In the genomic region with DNA sequence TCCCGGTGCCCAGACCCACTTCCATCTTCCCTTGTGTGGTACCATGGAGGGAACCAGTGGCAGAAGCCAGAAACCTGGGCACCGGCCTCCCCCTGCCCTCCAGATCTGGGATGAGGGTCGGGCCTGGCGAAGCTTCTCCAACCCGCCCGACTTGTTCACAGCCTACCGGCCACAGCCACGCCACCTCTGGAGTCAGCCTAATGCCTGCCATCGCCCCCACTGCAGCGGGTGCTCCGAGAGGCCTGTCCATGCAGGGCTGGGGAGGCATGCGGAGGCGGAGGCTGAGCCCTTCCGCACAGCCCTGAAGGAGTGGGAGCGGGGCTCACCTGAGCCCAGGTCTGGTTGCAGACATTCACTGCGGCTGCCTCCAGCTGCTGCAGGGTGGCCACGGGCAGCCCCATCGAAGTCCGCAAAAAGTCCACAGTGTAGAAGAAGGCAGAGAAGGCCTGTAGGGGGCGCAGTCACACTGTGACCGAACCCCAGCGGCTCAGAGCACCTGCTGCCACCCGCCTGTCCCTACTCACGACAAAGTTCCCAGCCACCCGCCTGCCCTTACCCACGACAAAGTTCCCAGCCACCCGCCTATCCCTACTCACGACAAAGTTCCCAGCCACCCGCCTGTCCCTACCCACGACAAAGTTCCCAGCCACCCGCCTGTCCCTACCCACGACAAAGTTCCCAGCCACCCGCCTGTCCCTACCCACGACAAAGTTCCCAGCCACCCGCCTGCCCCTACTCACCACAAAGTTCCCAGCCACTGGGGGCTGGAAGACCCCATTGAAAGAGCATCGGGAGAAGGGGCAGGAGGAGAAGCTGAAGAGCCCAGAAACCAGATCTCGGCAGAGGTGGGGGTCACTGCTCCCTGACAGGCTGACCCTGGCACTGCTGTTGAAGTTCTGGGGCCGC, we compare ENCODE assay signal across 9 cellular contexts. TPM values are rescaled to one million over a fixed set of nuclear protein-coding genes. Genes with fewer than 3 reads are reported as not detected.
A peak's percentile ranks its signal among the peaks of the same experiment; 100 is the strongest.
DNase-seq lines count a peak whose midpoint lies in the region; ATAC-seq, FAIRE-seq and TF ChIP-seq lines count a peak whose summit lies in the region.
"Had no signal": no experiment of that assay in that cellular context is flagged by ENCODE, and none has a peak within 500 bp of the region (broad histone marks: within the 10 kb centered on the region; RNA-seq: fewer than 3 reads in every experiment).

No MANE protein-coding gene starts in this region.

- H2BK5ac ChIP-seq in H1 (ENCODE audit: low read depth, low read length), result no peak overlapping the region

- no peak overlapping the region for H2AFZ ChIP-seq in H1 (ENCODE audit: low read length)

- H3K4me2 ChIP-seq in H1 (ENCODE audit: insufficient read depth in 1 of 2, low read depth in 2 of 2, low read length in 2 of 2), result no peak overlapping the region

- H3K18ac ChIP-seq in H1 (ENCODE audit: extremely low read depth, low read length), result no peak overlapping the region; the same call in 1 of the 2 replicates

- H3K9me3 ChIP-seq in H1 (ENCODE audit: insufficient read depth in 2 of 2, low read depth in 1 of 2, low read length in 1 of 2) (no peaks in the 10 kb centered on the region), neutrophil (no peaks in the 10 kb centered on the region)

- 47% methylated on average over 38 of the region's 38 CpGs; no CpG with 5 or more reads in 1 of the 2 experiments for WGBS in H1 (ENCODE audit: extremely low coverage in 1 of 2, insufficient coverage in 1 of 2, insufficient read length in 1 of 2, insufficient replicate concordance in 2 of 2, low coverage in 1 of 2, low lambda C conversion rate in 2 of 2, missing lambda C conversion rate in 1 of 2), 2 experiments

- H3K27ac ChIP-seq in H1 (ENCODE audit: low read depth, low read length) (no peak overlapping the region), neutrophil (no peak overlapping the region)

- no peak overlapping the region for H4K5ac ChIP-seq in H1 (ENCODE audit: insufficient read length, low read depth, low read length)

- peaks cover 5 to 21% of the 10 kb centered on the region in 2 experiments for H4K20me1 ChIP-seq in H1 (replicated peaks in 1 of 2; ENCODE audit: control insufficient read depth in 1 of 2, insufficient read depth in 2 of 2, low read length in 2 of 2)

- no peak overlapping the region for H2BK12ac ChIP-seq in H1 (ENCODE audit: low read depth, low read length)

- TF ChIP-seq EP300 in H1 (IDR thresholded peaks at IDR 0.05; ENCODE audit: borderline replicate concordance in 1 of 2, low read depth in 2 of 2, low read length in 2 of 2), result no peak

- no peak for FAIRE-seq in H1 (lab: Jason Lieb, UNC)

- H3K4ac ChIP-seq in H1 (replicated peaks; ENCODE audit: insufficient read length, low read depth, low read length), result no peak overlapping the region

- no peak overlapping the region for H3K56ac ChIP-seq in H1 (replicated peaks; ENCODE audit: insufficient read length, low read depth, low read length)

- no peak overlapping the region for H3K4me3 ChIP-seq in H1 (ENCODE audit: extremely low read depth in 1 of 4, insufficient read depth in 2 of 4, low read depth in 3 of 4, low read length in 4 of 4)
- H3K4me3 ChIP-seq in neutrophil (ENCODE audit: low read depth in 1 of 2, low read length in 1 of 2), result no peak overlapping the region

- no peak overlapping the region for H4K91ac ChIP-seq in H1 (replicated peaks; ENCODE audit: insufficient read length, low read length)

- H3K4me1 ChIP-seq in H1 (replicated peaks in 1 of 4; ENCODE audit: control insufficient read depth in 3 of 4, insufficient read depth in 4 of 4, low read length in 3 of 4) (peaks cover 3 to 24% (median 15%) of the 10 kb centered on the region in 4 experiments; a peak in 6 of 7 replicates), neutrophil (ENCODE audit: control insufficient read depth in 1 of 2, insufficient read depth in 1 of 2, low read depth in 1 of 2, low read length in 1 of 2) (peaks cover 28 to 38% of the 10 kb centered on the region in 2 experiments)

- CTCF ChIA-PET in H1 (lab: Charles Lee; ENCODE audit: partially characterized antibody), result interaction anchor here (0.6 to 7.6 kb wide), 18 partner anchors 9 to 1520 kb away, joined by 3 to 291 read pairs (median 5); partner anchors contain the start of genes ABCA2, CLIC3, FUT7 and SAPCD2

- POLR2A ChIA-PET in H1 (lab: Charles Lee; ENCODE audit: partially characterized antibody), result interaction anchor here (1.3 to 1.8 kb wide), 2 partner anchors 16 to 21 kb away, joined by 4 read pairs; partner anchors contain the start of gene SAPCD2

- H3K79me1 ChIP-seq in H1 (ENCODE audit: low read depth, low read length), result peaks cover 4% of the 10 kb centered on the region; the same call in 1 of the 2 replicates

- no peak overlapping the region for H3K9ac ChIP-seq in H1 (replicated peaks in 1 of 4; ENCODE audit: extremely low read depth in 1 of 4, low read depth in 3 of 4, low read length in 3 of 4)

- H3K27me3 ChIP-seq in H1 (replicated peaks in 1 of 4; ENCODE audit: control insufficient read depth in 3 of 4, extremely low read depth in 1 of 4, insufficient read depth in 3 of 4, low read length in 3 of 4) (peaks cover 25 to 76% (median 63%) of the 10 kb centered on the region in 4 experiments), neutrophil (peaks cover 100% of the 10 kb centered on the region)

- H2BK15ac ChIP-seq in H1 (ENCODE audit: low read length), result no peak overlapping the region

- ATAC-seq in activated CD4-positive, CD25-positive, alpha-beta regulatory T cell treated with anti-CD3 and anti-CD28 coated beads, Interleukin-2, amount 50 U/mL, for 24 hours, result peak; percentile 18 to 38
- ATAC-seq in HG03280 (IDR thresholded peaks at IDR 0.05; ENCODE audit: unreplicated experiment) (no peak), GM18519 (IDR thresholded peaks at IDR 0.05; ENCODE audit: low FRiP score, unreplicated experiment) (no peak)

- peaks cover 21% of the 10 kb centered on the region; the same call in 1 of the 2 replicates for H3K23me2 ChIP-seq in H1 (ENCODE audit: low read depth, low read length)

- H3K36me3 ChIP-seq in H1 (ENCODE audit: control insufficient read depth in 2 of 4, insufficient read depth in 4 of 4, low read length in 3 of 4), result no peaks in the 10 kb centered on the region
- no peaks in the 10 kb centered on the region for H3K36me3 ChIP-seq in neutrophil

- H2AK5ac ChIP-seq in H1 (ENCODE audit: low read depth, low read length), result no peak overlapping the region

- peak; percentile 66 to 69 for TF ChIP-seq RAD21 in H1 (IDR thresholded peaks at IDR 0.05 in 1 of 2, conservative IDR thresholded peaks at IDR 0.05 in 1 of 2; ENCODE audit: low read depth in 2 of 2, low read length in 2 of 2)

- no peak overlapping the region for H3K14ac ChIP-seq in H1 (ENCODE audit: insufficient read length)

- H3K23ac ChIP-seq in H1 (ENCODE audit: insufficient read length), result no peak overlapping the region

- TF ChIP-seq POLR2A in H1 (IDR thresholded peaks at IDR 0.05; ENCODE audit: control extremely low read depth in 1 of 2, low read depth in 2 of 2, low read length in 2 of 2), result no peak

- H2BK120ac ChIP-seq in H1 (replicated peaks; ENCODE audit: low read depth, low read length), result no peak overlapping the region

- peak in 2 of 3 experiments; percentile 77 to 80; a peak in 3 of 4 replicates for TF ChIP-seq CTCF in H1 (IDR thresholded peaks at IDR 0.05; ENCODE audit: control extremely low read depth in 1 of 3, insufficient read depth in 1 of 3, low read depth in 1 of 3, low read length in 3 of 3)
- TF ChIP-seq CTCF in neutrophil (IDR thresholded peaks at IDR 0.05), result peak; percentile 48

- peak; percentile 83 for DNase-seq in NCI-H510A treated with DMSO at 0.1 percent for 48 hours (lab: John Stamatoyannopoulos, UW)
- no peak for DNase-seq in NCI-H510A (lab: John Stamatoyannopoulos, UW)
- DNase-seq in NCI-H1694 (lab: John Stamatoyannopoulos, UW), result peak; percentile 36
- peak in 1 of 2 experiments; percentile 90 for DNase-seq in H1 (ENCODE audit: low read depth in 1 of 2, low spot score in 2 of 2)

- no peak overlapping the region for H2BK20ac ChIP-seq in H1 (ENCODE audit: low read length)

- no peak overlapping the region for H4K8ac ChIP-seq in H1 (ENCODE audit: extremely low read depth, insufficient read depth, low read length)

- H3K79me2 ChIP-seq in H1 (ENCODE audit: control insufficient read depth in 1 of 2, insufficient read depth in 2 of 2, low read length in 2 of 2), result no peaks in the 10 kb centered on the region

RNA-seq across cellular contexts. Expression of gene NPDC1, which starts 3.8 kb away (rescaled TPM):
- 41.9 and 44.1 TPM in 2 replicates for total RNA-seq in H1 (2021; fragmentation: NEBNext Ultra II Directional; extraction: Animal tissue kit (Norgen Biotek cat#: 25700))
- 26.2 and 43.6 TPM in 2 replicates for polyA plus RNA-seq in H1 (2011; rRNA removed)
- polyA plus RNA-seq in H1 (2011; cell fraction: cytosol; rRNA removed), result 27.6 TPM
- polyA plus RNA-seq in H1 (2011; cell fraction: nucleus; rRNA removed), result 132 TPM
- polyA plus RNA-seq in H1 (2012, experiment 1 of 2), result 25.4 to 45.6 TPM (median 37.8 TPM) in 4 replicates
- polyA plus RNA-seq in H1 (2012, experiment 2 of 2), result 18.6 TPM
- 51.1 TPM for polyA plus RNA-seq in H1 (2013, experiment 1 of 2)
- 54.9 TPM for polyA plus RNA-seq in H1 (2013, experiment 2 of 2)
- 2.2 and 2.4 TPM in 2 replicates for polyA minus RNA-seq in H1 (2011; rRNA and poly(A)+ RNA removed)
- 17.6 TPM for polyA minus RNA-seq in H1 (2011; cell fraction: cytosol; rRNA and poly(A)+ RNA removed)
- 14.1 TPM for polyA minus RNA-seq in H1 (2011; cell fraction: nucleus; rRNA and poly(A)+ RNA removed)

RNA-seq across cellular contexts. Expression of gene ENTPD2, which starts 4.1 kb away (rescaled TPM):
- 3.2 and 3.8 TPM in 2 replicates for total RNA-seq in H1 (2021; fragmentation: NEBNext Ultra II Directional; extraction: Animal tissue kit (Norgen Biotek cat#: 25700))
- 0.65 and 1.9 TPM in 2 replicates for polyA plus RNA-seq in H1 (2011; rRNA removed)
- polyA plus RNA-seq in H1 (2011; cell fraction: cytosol; rRNA removed), result 0.69 TPM
- polyA plus RNA-seq in H1 (2011; cell fraction: nucleus; rRNA removed), result 5.8 TPM
- polyA plus RNA-seq in H1 (2012, experiment 1 of 2), result 1.9 to 3.5 TPM (median 2.7 TPM) in 4 replicates
- 1.9 TPM for polyA plus RNA-seq in H1 (2012, experiment 2 of 2)
- 7.9 TPM for polyA plus RNA-seq in H1 (2013, experiment 1 of 2)
- polyA plus RNA-seq in H1 (2013, experiment 2 of 2), result 8.1 TPM
- polyA minus RNA-seq in H1 (2011; rRNA and poly(A)+ RNA removed), result 0.29 and 0.76 TPM in 2 replicates
- polyA minus RNA-seq in H1 (2011; cell fraction: cytosol; rRNA and poly(A)+ RNA removed), result 0.51 TPM
- 1.00 TPM for polyA minus RNA-seq in H1 (2011; cell fraction: nucleus; rRNA and poly(A)+ RNA removed)
- total RNA-seq: activated CD8-positive, alpha-beta memory T cell treated with anti-CD3 and anti-CD28 coated beads for 36 hours had no signal

RNA-seq across cellular contexts. Expression of gene FUT7, which starts 17.9 kb away (rescaled TPM):
- not detected in 2 replicates for total RNA-seq in H1 (2021; fragmentation: NEBNext Ultra II Directional; extraction: Animal tissue kit (Norgen Biotek cat#: 25700))
- polyA plus RNA-seq in H1 (2011; rRNA removed), result not detected in 2 replicates
- polyA plus RNA-seq in H1 (2011; cell fraction: cytosol; rRNA removed), result not detected
- polyA plus RNA-seq in H1 (2011; cell fraction: nucleus; rRNA removed), result not detected
- not detected in 4 replicates for polyA plus RNA-seq in H1 (2012, experiment 1 of 2)
- polyA plus RNA-seq in H1 (2012, experiment 2 of 2), result not detected
- 0.02 TPM for polyA plus RNA-seq in H1 (2013, experiment 1 of 2)
- not detected for polyA plus RNA-seq in H1 (2013, experiment 2 of 2)
- not detected in 2 replicates for polyA minus RNA-seq in H1 (2011; rRNA and poly(A)+ RNA removed)
- polyA minus RNA-seq in H1 (2011; cell fraction: cytosol; rRNA and poly(A)+ RNA removed), result not detected
- polyA minus RNA-seq in H1 (2011; cell fraction: nucleus; rRNA and poly(A)+ RNA removed), result not detected

RNA-seq across cellular contexts. Expression of gene SAPCD2, which starts 20.6 kb away (rescaled TPM):
- total RNA-seq in H1 (2021; fragmentation: NEBNext Ultra II Directional; extraction: Animal tissue kit (Norgen Biotek cat#: 25700)), result 30.3 and 32.1 TPM in 2 replicates
- 12.7 and 17.3 TPM in 2 replicates for polyA plus RNA-seq in H1 (2011; rRNA removed)
- polyA plus RNA-seq in H1 (2011; cell fraction: cytosol; rRNA removed), result 16.3 TPM
- polyA plus RNA-seq in H1 (2011; cell fraction: nucleus; rRNA removed), result 40.0 TPM
- 13.5 to 18.1 TPM (median 16.6 TPM) in 4 replicates for polyA plus RNA-seq in H1 (2012, experiment 1 of 2)
- polyA plus RNA-seq in H1 (2012, experiment 2 of 2), result 15.7 TPM
- polyA plus RNA-seq in H1 (2013, experiment 1 of 2), result 32.1 TPM
- polyA plus RNA-seq in H1 (2013, experiment 2 of 2), result 29.5 TPM
- 6.3 and 6.7 TPM in 2 replicates for polyA minus RNA-seq in H1 (2011; rRNA and poly(A)+ RNA removed)
- 13.4 TPM for polyA minus RNA-seq in H1 (2011; cell fraction: cytosol; rRNA and poly(A)+ RNA removed)
- 24.1 TPM for polyA minus RNA-seq in H1 (2011; cell fraction: nucleus; rRNA and poly(A)+ RNA removed)

RNA-seq across cellular contexts. Expression of gene ABCA2, which starts 21.8 kb away (rescaled TPM):
- 12.5 and 15.2 TPM in 2 replicates for total RNA-seq in H1 (2021; fragmentation: NEBNext Ultra II Directional; extraction: Animal tissue kit (Norgen Biotek cat#: 25700))
- 14.3 and 21.9 TPM in 2 replicates for polyA plus RNA-seq in H1 (2011; rRNA removed)
- 14.6 TPM for polyA plus RNA-seq in H1 (2011; cell fraction: cytosol; rRNA removed)
- polyA plus RNA-seq in H1 (2011; cell fraction: nucleus; rRNA removed), result 99.2 TPM
- polyA plus RNA-seq in H1 (2012, experiment 1 of 2), result 8.5 to 19.3 TPM (median 15.7 TPM) in 4 replicates
- polyA plus RNA-seq in H1 (2012, experiment 2 of 2), result 6.9 TPM
- 18.5 TPM for polyA plus RNA-seq in H1 (2013, experiment 1 of 2)
- polyA plus RNA-seq in H1 (2013, experiment 2 of 2), result 14.9 TPM
- 11.5 and 13.8 TPM in 2 replicates for polyA minus RNA-seq in H1 (2011; rRNA and poly(A)+ RNA removed)
- polyA minus RNA-seq in H1 (2011; cell fraction: cytosol; rRNA and poly(A)+ RNA removed), result 15.5 TPM
- polyA minus RNA-seq in H1 (2011; cell fraction: nucleus; rRNA and poly(A)+ RNA removed), result 17.1 TPM

Comparison
In these comparisons a context has a peak if more than half of its experiments do, and no peak if none do; other contexts are left out.
1. ATAC-seq: peak in activated CD4-positive, CD25-positive, alpha-beta regulatory T cell treated with anti-CD3 and anti-CD28 coated beads, Interleukin-2, amount 50 U/mL, for 24 hours (2 of 2); none in HG03280 (single experiment) and GM18519 (single experiment).